10 cellular contexts compared by ENCODE assay signal in genomic region chr20:25574411-25574810, GRCh38. TPM values are rescaled to one million over a fixed set of nuclear protein-coding genes. Genes with fewer than 3 reads are reported as not detected.
DNase-seq lines count a peak whose midpoint lies in the region; ATAC-seq and TF ChIP-seq lines count a peak whose summit lies in the region.
"Had no signal": no experiment of that assay in that cellular context is flagged by ENCODE, and none has a peak within 500 bp of the region (broad histone marks: within the 10 kb centered on the region; RNA-seq: fewer than 3 reads in every experiment).

No MANE protein-coding gene starts in this region.

- DNase-seq in COLO829 (ENCODE audit: low spot score), result peak; percentile 47
- DNase-seq in HuH-7 (ENCODE audit: low spot score), result peak; percentile 45
- peak; percentile 58 for DNase-seq in WERI-Rb-1
- peak; percentile 43 for DNase-seq in kidney tubule cell (ENCODE audit: low spot score)
- DNase-seq in Peyer's patch, result no peak
- DNase-seq: activated CD8-positive, alpha-beta T cell treated with anti-CD3 and anti-CD28 coated beads for 36 hours had no signal

- no peak overlapping the region for H3K4me3 ChIP-seq in WERI-Rb-1 (ENCODE audit: low read depth, low read length)
- no peak overlapping the region for H3K4me3 ChIP-seq in Peyer's patch
- H3K4me3 ChIP-seq: ascending aorta had no signal

- H3K36me3 ChIP-seq in WERI-Rb-1 (peaks cover 22% of the 10 kb centered on the region), Peyer's patch (no peaks in the 10 kb centered on the region)
- H3K36me3 ChIP-seq: ascending aorta had no signal

- ATAC-seq in HG03159 (IDR thresholded peaks at IDR 0.05; ENCODE audit: unreplicated experiment) (no peak), GM18867 (IDR thresholded peaks at IDR 0.05; ENCODE audit: unreplicated experiment) (no peak)
- ATAC-seq in activated CD4-positive, CD25-positive, alpha-beta regulatory T cell treated with anti-CD3 and anti-CD28 coated beads, Interleukin-2, amount 50 U/mL, for 24 hours, result no peak
- ATAC-seq: activated CD8-positive, alpha-beta T cell treated with anti-CD3 and anti-CD28 coated beads for 36 hours had no signal

- no peaks in the 10 kb centered on the region for H3K4me1 ChIP-seq in Peyer's patch
- H3K4me1 ChIP-seq: ascending aorta had no signal

- no peaks in the 10 kb centered on the region for H3K9me3 ChIP-seq in WERI-Rb-1 (ENCODE audit: severe bottlenecking)
- no peaks in the 10 kb centered on the region for H3K9me3 ChIP-seq in Peyer's patch
- H3K9me3 ChIP-seq: ascending aorta had no signal

- no peaks in the 10 kb centered on the region for H3K27me3 ChIP-seq in WERI-Rb-1 (ENCODE audit: insufficient read depth, low read depth, severe bottlenecking)
- no peaks in the 10 kb centered on the region for H3K27me3 ChIP-seq in Peyer's patch
- H3K27me3 ChIP-seq: ascending aorta had no signal

- TF ChIP-seq POLR2A in Peyer's patch (IDR thresholded peaks at IDR 0.05), result no peak

- H3K27ac ChIP-seq in WERI-Rb-1, result no peak overlapping the region
- no peak overlapping the region for H3K27ac ChIP-seq in Peyer's patch
- H3K27ac ChIP-seq: ascending aorta had no signal

- TF ChIP-seq CTCF in WERI-Rb-1 (IDR thresholded peaks at IDR 0.05; ENCODE audit: low read depth, low read length), result peak; percentile 69
- TF ChIP-seq CTCF in Peyer's patch (IDR thresholded peaks at IDR 0.05), result peak in 1 of 6 experiments; percentile 7

RNA-seq across cellular contexts. Expression of gene NINL, which starts 10.9 kb away (rescaled TPM):
- total RNA-seq in Peyer's patch, result 10 to 100 TPM in 2 of 4 donors, 1 to 10 TPM in 2; 4.0 to 16.5 (median 7.9) TPM

RNA-seq across cellular contexts. Expression of gene NANP, which starts 49.4 kb away (rescaled TPM):
- 1 to 10 TPM; 3.2 to 5.0 (median 3.5) TPM for total RNA-seq in Peyer's patch

Comparison
In these comparisons a context has a peak if more than half of its experiments do, and no peak if none do; other contexts are left out.
1. DNase-seq: peak in COLO829 (single experiment), HuH-7 (single experiment), WERI-Rb-1 (single experiment) and kidney tubule cell (single experiment); none in Peyer's patch (0 of 3).